Comparison of ENCODE assay signal across 2 cellular contexts in the genomic region with DNA sequence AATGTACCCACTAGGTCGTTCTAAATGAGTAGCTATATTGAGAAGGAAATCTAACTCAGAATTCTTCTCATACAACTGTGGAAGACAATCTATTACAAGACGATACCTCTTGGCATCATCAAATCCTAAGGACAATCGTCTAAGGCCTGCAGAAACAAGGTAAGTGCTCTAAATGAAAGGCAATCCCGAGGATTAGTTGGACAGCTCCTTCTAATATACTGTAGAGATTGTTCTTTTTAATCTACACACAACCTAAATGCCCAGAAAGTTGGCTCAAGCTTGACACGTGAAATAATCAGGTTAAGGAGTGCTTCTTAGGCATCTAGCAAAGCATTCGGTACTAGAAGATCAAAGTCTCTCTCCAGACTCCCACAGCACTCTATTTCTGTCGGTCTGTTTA.
TF ChIP-seq lines count a peak whose summit lies in the region.

No MANE protein-coding gene starts in this region.

TF ChIP-seq in SK-N-SH, 30 proteins besides CTCF, POLR2A, EP300 and RAD21 (continued from another document):
- TF ChIP-seq, protein P1, sequence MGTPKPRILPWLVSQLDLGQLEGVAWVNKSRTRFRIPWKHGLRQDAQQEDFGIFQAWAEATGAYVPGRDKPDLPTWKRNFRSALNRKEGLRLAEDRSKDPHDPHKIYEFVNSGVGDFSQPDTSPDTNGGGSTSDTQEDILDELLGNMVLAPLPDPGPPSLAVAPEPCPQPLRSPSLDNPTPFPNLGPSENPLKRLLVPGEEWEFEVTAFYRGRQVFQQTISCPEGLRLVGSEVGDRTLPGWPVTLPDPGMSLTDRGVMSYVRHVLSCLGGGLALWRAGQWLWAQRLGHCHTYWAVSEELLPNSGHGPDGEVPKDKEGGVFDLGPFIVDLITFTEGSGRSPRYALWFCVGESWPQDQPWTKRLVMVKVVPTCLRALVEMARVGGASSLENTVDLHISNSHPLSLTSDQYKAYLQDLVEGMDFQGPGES (IDR thresholded peaks at IDR 0.05; ENCODE audit: low read depth, low read length) = no peak
- TF ChIP-seq, protein P2, sequence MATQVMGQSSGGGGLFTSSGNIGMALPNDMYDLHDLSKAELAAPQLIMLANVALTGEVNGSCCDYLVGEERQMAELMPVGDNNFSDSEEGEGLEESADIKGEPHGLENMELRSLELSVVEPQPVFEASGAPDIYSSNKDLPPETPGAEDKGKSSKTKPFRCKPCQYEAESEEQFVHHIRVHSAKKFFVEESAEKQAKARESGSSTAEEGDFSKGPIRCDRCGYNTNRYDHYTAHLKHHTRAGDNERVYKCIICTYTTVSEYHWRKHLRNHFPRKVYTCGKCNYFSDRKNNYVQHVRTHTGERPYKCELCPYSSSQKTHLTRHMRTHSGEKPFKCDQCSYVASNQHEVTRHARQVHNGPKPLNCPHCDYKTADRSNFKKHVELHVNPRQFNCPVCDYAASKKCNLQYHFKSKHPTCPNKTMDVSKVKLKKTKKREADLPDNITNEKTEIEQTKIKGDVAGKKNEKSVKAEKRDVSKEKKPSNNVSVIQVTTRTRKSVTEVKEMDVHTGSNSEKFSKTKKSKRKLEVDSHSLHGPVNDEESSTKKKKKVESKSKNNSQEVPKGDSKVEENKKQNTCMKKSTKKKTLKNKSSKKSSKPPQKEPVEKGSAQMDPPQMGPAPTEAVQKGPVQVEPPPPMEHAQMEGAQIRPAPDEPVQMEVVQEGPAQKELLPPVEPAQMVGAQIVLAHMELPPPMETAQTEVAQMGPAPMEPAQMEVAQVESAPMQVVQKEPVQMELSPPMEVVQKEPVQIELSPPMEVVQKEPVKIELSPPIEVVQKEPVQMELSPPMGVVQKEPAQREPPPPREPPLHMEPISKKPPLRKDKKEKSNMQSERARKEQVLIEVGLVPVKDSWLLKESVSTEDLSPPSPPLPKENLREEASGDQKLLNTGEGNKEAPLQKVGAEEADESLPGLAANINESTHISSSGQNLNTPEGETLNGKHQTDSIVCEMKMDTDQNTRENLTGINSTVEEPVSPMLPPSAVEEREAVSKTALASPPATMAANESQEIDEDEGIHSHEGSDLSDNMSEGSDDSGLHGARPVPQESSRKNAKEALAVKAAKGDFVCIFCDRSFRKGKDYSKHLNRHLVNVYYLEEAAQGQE (IDR thresholded peaks at IDR 0.05; ENCODE audit: low read depth, low read length) = peak; percentile 47; the same call in 1 of the 2 replicates
- TF ChIP-seq SIN3A (IDR thresholded peaks at IDR 0.05; ENCODE audit: borderline replicate concordance, low read depth, low read length) (no peak), TEAD4 (IDR thresholded peaks at IDR 0.05; ENCODE audit: borderline replicate concordance, insufficient read depth) (no peak)

TF ChIP-seq in SK-N-SH treated with all-trans-retinoic acid at 6 μM for 48 hours, 23 proteins besides CTCF, POLR2A, EP300 and RAD21 (continued from another document):
- TF ChIP-seq, protein P3, sequence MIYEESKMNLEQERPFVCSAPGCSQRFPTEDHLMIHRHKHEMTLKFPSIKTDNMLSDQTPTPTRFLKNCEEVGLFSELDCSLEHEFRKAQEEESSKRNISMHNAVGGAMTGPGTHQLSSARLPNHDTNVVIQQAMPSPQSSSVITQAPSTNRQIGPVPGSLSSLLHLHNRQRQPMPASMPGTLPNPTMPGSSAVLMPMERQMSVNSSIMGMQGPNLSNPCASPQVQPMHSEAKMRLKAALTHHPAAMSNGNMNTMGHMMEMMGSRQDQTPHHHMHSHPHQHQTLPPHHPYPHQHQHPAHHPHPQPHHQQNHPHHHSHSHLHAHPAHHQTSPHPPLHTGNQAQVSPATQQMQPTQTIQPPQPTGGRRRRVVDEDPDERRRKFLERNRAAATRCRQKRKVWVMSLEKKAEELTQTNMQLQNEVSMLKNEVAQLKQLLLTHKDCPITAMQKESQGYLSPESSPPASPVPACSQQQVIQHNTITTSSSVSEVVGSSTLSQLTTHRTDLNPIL (CRISPR knock-in tag; IDR thresholded peaks at IDR 0.05; ENCODE audit: low read depth) = no peak
- TF ChIP-seq CSDC2 (CRISPR knock-in tag; IDR thresholded peaks at IDR 0.05) = no peak
- no peak for TF ChIP-seq TCF4 (CRISPR knock-in tag; IDR thresholded peaks at IDR 0.05; ENCODE audit: borderline replicate concordance)
- no peak for TF ChIP-seq ARNTL (CRISPR knock-in tag; IDR thresholded peaks at IDR 0.05; ENCODE audit: borderline replicate concordance, low read depth)
- no peak for TF ChIP-seq ESRRG (CRISPR knock-in tag; IDR thresholded peaks at IDR 0.05)
- no peak for TF ChIP-seq SNAI2 (CRISPR knock-in tag; IDR thresholded peaks at IDR 0.05)
